Comparison of ENCODE assay signal across 1 cellular context in the genomic region with DNA sequence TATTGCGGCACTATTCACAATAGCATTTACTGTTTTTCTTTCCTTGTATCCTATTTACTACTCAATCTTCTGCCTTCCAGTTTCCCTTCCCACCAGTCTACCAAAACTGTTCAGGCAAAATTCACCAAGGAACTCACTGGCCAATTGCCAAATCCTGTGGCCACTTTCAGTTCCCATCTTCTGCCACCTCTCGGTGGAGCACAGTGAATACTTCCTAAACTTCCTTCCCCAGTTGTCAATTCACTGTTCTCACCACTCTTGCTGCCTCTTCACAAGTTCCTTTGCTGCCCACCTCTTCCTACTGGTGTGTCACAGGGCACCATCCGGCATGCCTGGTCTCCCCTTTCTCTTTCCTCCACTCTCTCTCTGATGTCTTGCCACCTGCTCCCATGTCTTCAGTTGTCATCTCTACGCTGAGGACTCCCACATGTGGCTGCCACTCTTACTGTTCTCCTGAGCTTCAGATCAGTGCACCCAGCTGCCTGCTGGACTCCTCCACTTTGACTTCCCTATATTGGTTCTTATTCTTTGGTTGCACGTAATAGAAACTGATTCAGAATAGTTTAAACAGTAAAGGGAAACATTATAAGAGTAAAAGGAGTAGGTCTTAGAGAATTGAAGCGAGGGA.
TF ChIP-seq lines count a peak whose summit lies in the region.

No MANE protein-coding gene starts in this region.

TF ChIP-seq in K562, 482 proteins besides CTCF, POLR2A, EP300 and RAD21:
- TF ChIP-seq NFIC (IDR thresholded peaks at IDR 0.05) (peak; percentile 97), MEIS2 (IDR thresholded peaks at IDR 0.05; ENCODE audit: partially characterized antibody) (peak; percentile 14), MCM7 (IDR thresholded peaks at IDR 0.05) (no peak), ZNF174 (CRISPR knock-in tag; IDR thresholded peaks at IDR 0.05) (no peak), ZFPM2 (CRISPR knock-in tag; IDR thresholded peaks at IDR 0.05) (no peak), TRIM28 (IDR thresholded peaks at IDR 0.05) (no peak)
